ENCODE assay signal across 19 cellular contexts in the genomic region with DNA sequence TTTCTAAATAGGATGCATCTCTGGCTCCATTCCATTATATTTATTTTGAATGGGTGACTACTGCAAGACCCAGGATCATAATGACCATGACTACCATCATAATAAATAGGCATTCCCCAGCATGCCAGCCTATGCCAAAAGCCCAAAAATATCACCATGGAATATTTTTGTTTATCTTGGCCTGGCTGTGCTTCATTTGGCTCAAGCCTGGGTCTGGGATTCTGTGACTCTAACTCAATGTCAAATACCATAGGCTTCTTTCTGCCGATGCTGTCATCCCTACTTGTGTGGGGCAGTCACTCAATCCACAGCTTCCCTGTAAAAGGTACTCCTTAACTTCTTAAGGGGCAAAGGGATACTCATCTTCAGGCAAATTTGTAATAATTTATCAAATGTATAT.
"Had no signal": no experiment of that assay in that cellular context is flagged by ENCODE, and none has a peak within 500 bp of the region (broad histone marks: within the 10 kb centered on the region; RNA-seq: fewer than 3 reads in every experiment).

No MANE protein-coding gene starts in this region.

- H3K27me3 Mint-ChIP-seq: activated CD4-positive, alpha-beta T cell treated with anti-CD3 and anti-CD28 coated beads, Interleukin-2, amount 10 ng/mL, durations not matched to agents 24 days and 14 days; activated naive CD4-positive, alpha-beta T cell treated with anti-CD3 and anti-CD28 coated beads, Interleukin-2, amount 10 ng/mL, durations not matched to agents 7 days and 5 days; stimulated activated naive CD8-positive, alpha-beta T cell treated with anti-CD3 and anti-CD28 coated beads, Interleukin-15, amount 100 ng/mL, for 72 hours had no signal

- H3K4me1 Mint-ChIP-seq: activated CD4-positive, alpha-beta T cell treated with anti-CD3 and anti-CD28 coated beads, Interleukin-2, amount 10 ng/mL, durations not matched to agents 24 days and 14 days; activated naive CD4-positive, alpha-beta T cell treated with anti-CD3 and anti-CD28 coated beads, Interleukin-2, amount 10 ng/mL, durations not matched to agents 7 days and 5 days; activated naive CD8-positive, alpha-beta T cell treated with anti-CD3 and anti-CD28 coated beads, Interleukin-2, amount 50 U/mL, for 24 hours; stimulated activated naive CD8-positive, alpha-beta T cell treated with anti-CD3 and anti-CD28 coated beads, Interleukin-15, amount 100 ng/mL, for 72 hours had no signal

- H3K27ac Mint-ChIP-seq: activated CD4-positive, alpha-beta T cell treated with anti-CD3 and anti-CD28 coated beads, Interleukin-2, amount 10 ng/mL, durations not matched to agents 24 days and 14 days; activated CD8-positive, alpha-beta T cell treated with anti-CD3 and anti-CD28 coated beads for 36 hours; activated naive CD4-positive, alpha-beta T cell treated with anti-CD3 and anti-CD28 coated beads, Interleukin-2, amount 10 ng/mL, durations not matched to agents 7 days and 5 days; activated naive CD8-positive, alpha-beta T cell treated with anti-CD3 and anti-CD28 coated beads, Interleukin-2, amount 50 U/mL, for 24 hours; activated T-helper 2 cell treated with anti-CD3 and anti-CD28 coated beads, Interferon-gamma antibody, Interleukin-2, Interleukin-4, amounts not matched to agents 10 μg/mL and 5 μg/mL and 100 μg/mL, durations not matched to agents 14 hours and 24 hours and 36 hours; stimulated activated naive CD8-positive, alpha-beta T cell treated with anti-CD3 and anti-CD28 coated beads, Interleukin-15, amount 100 ng/mL, for 72 hours had no signal

- H3K4me2 ChIP-seq: smooth muscle cell had no signal

- H3K4me1 ChIP-seq: upper lobe of right lung had no signal

- H3K4me3 ChIP-seq: cardiac muscle cell, dorsolateral prefrontal cortex, smooth muscle cell, upper lobe of right lung had no signal

- H3K36me3 ChIP-seq: cardiac muscle cell, upper lobe of right lung had no signal

- H3K27ac ChIP-seq: cardiac muscle cell, dorsolateral prefrontal cortex, foreskin keratinocyte, upper lobe of right lung had no signal

- H3K27me3 ChIP-seq: cardiac muscle cell, dorsolateral prefrontal cortex, foreskin keratinocyte had no signal

- H3K9me3 ChIP-seq: upper lobe of right lung had no signal

- H3K36me3 Mint-ChIP-seq: activated naive CD4-positive, alpha-beta T cell treated with anti-CD3 and anti-CD28 coated beads, Interleukin-2, amount 10 ng/mL, durations not matched to agents 7 days and 5 days had no signal

- H3K4me3 Mint-ChIP-seq: activated CD4-positive, alpha-beta T cell treated with anti-CD3 and anti-CD28 coated beads, Interleukin-2, amount 10 ng/mL, durations not matched to agents 24 days and 14 days; activated CD8-positive, alpha-beta T cell treated with anti-CD3 and anti-CD28 coated beads for 36 hours; activated naive CD4-positive, alpha-beta T cell treated with anti-CD3 and anti-CD28 coated beads, Interleukin-2, amount 10 ng/mL, durations not matched to agents 7 days and 5 days; activated naive CD8-positive, alpha-beta T cell treated with anti-CD3 and anti-CD28 coated beads, Interleukin-2, amount 50 U/mL, for 24 hours; stimulated activated naive CD8-positive, alpha-beta T cell treated with anti-CD3 and anti-CD28 coated beads, Interleukin-15, amount 100 ng/mL, for 72 hours had no signal

- H3K9me3 Mint-ChIP-seq: activated CD4-positive, alpha-beta T cell treated with anti-CD3 and anti-CD28 coated beads, Interleukin-2, amount 10 ng/mL, durations not matched to agents 24 days and 14 days; activated CD8-positive, alpha-beta T cell treated with anti-CD3 and anti-CD28 coated beads for 36 hours; activated naive CD4-positive, alpha-beta T cell treated with anti-CD3 and anti-CD28 coated beads, Interleukin-2, amount 10 ng/mL, durations not matched to agents 7 days and 5 days; activated naive CD8-positive, alpha-beta T cell treated with anti-CD3 and anti-CD28 coated beads, Interleukin-2, amount 50 U/mL, for 24 hours; activated T-helper 2 cell treated with anti-CD3 and anti-CD28 coated beads, Interferon-gamma antibody, Interleukin-2, Interleukin-4, amounts not matched to agents 10 μg/mL and 5 μg/mL and 100 μg/mL, durations not matched to agents 14 hours and 24 hours and 36 hours; stimulated activated naive CD8-positive, alpha-beta T cell treated with anti-CD3 and anti-CD28 coated beads, Interleukin-15, amount 100 ng/mL, for 72 hours had no signal

- DNase-seq: activated CD4-positive, alpha-beta T cell treated with anti-CD3 and anti-CD28 coated beads, Interleukin-2, amount 10 ng/mL, durations not matched to agents 24 days and 14 days; activated CD8-positive, alpha-beta T cell treated with anti-CD3 and anti-CD28 coated beads for 36 hours; activated naive CD4-positive, alpha-beta T cell treated with anti-CD3 and anti-CD28 coated beads, Interleukin-2, amount 10 ng/mL, durations not matched to agents 7 days and 5 days; activated naive CD8-positive, alpha-beta T cell treated with anti-CD3 and anti-CD28 coated beads, Interleukin-2, amount 50 U/mL, for 24 hours; activated T-cell treated with anti-CD3 and anti-CD28 coated beads, Interleukin-2, amount 50 U/mL, for 1 hour; anterior cingulate cortex; dorsolateral prefrontal cortex; foreskin keratinocyte; hypothalamus; occipital lobe; right cardiac atrium; stimulated activated CD4-positive, alpha-beta T cell treated with anti-CD3 and anti-CD28 coated beads, Interleukin-4, amount 100 ng/mL, for 1 hour; stimulated activated naive CD8-positive, alpha-beta T cell treated with anti-CD3 and anti-CD28 coated beads, Interleukin-15, amount 100 ng/mL, for 72 hours; T-helper 1 cell; T-helper 9 cell; upper lobe of right lung had no signal
